In the genomic region with DNA sequence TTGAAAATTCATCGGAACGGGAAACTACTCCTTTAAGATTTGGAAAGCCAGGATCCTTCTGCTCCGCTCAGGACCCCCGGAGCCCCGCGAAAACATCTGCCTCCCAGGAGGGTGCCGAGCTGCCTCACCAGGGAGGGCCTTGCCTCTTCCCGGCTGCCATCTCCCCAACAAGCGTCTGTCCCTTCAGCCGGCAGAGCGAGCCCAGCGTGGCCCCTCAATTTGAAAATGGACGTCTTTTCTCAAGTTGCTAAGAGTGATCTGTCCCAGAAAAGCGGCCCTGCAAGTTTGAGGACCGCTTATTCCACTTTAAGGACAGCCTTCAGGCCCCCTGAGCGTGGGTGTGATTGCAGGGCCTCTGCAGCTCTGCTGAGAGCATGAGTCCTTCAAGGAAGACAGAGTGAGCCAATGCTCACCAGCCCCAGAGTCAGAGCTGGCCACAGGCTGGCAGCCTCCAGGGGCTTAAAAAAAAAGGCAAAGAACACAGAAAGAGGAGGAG, we compare ENCODE assay signal across 1 cellular context.
TF ChIP-seq lines count a peak whose summit lies in the region.

No MANE protein-coding gene starts in this region.

TF ChIP-seq in SK-N-SH treated with all-trans-retinoic acid at 6 μM for 48 hours, 23 proteins besides CTCF, POLR2A, EP300 and RAD21 (continued from another document):
- TF ChIP-seq GLIS3 (CRISPR knock-in tag; IDR thresholded peaks at IDR 0.05) (no peak), BACH2 (CRISPR knock-in tag; IDR thresholded peaks at IDR 0.05; ENCODE audit: borderline replicate concordance) (no peak), TCF4 (CRISPR knock-in tag; IDR thresholded peaks at IDR 0.05; ENCODE audit: borderline replicate concordance) (no peak), ZC3H10 (CRISPR knock-in tag; IDR thresholded peaks at IDR 0.05) (no peak), ZFP30 (CRISPR knock-in tag; IDR thresholded peaks at IDR 0.05) (no peak), OSR1 (CRISPR knock-in tag; IDR thresholded peaks at IDR 0.05) (no peak), ISL1 (CRISPR knock-in tag; IDR thresholded peaks at IDR 0.05) (no peak)
